11 cellular contexts compared by ENCODE assay signal in the genomic region with DNA sequence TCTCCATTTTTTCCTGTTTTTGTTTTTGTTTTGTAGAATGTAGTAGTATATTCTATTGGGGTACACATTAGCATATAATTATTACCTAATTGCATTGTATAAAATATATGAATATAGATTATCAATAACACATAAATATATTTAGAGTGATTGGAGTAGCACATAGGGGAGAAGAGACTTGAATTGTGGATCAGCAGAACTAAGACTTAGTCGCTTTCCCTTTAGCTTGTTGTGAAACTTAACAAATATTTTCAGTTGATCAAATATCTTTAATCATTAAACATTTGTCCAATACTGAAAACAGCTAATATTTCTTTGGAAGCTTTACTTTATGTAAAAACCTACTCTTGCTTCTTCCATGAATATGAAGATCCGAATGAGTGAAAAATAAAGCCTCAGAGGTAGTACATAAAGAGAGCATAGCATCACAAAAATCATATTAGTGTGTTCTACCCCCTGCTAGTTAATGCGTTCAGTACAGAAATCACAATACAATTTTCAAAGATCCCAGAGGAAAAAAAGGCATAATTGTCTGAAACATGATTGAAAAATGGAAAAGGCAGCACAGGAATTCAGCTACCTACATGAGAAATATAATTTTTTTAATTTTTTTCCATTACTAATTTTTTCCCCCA.
"Had no signal": no experiment of that assay in that cellular context is flagged by ENCODE, and none has a peak within 500 bp of the region (broad histone marks: within the 10 kb centered on the region; RNA-seq: fewer than 3 reads in every experiment).

No MANE protein-coding gene starts in this region.

- H3K27ac ChIP-seq: GM23248 had no signal

- FAIRE-seq: H1, H54 had no signal

- H3K4me1 Mint-ChIP-seq: H9 had no signal

- H3K36me3 ChIP-seq: HAP-1 had no signal

- H3K9ac ChIP-seq: GM23248 had no signal

- H3K4me3 Mint-ChIP-seq: GM23338, H9, HFFc6 had no signal

- H3K4me3 ChIP-seq: GM23248, GM23338, HAP-1 had no signal

- H3K4me2 ChIP-seq: GM23338 had no signal

- ATAC-seq: GM23338, HCT116 had no signal

- H3K9me3 ChIP-seq: HAP-1 had no signal

- H3K27ac Mint-ChIP-seq: H9, HFFc6 had no signal

- DNase-seq: GM23248, GOT3, H7, H9, HCEC 1CT, HFFc6 had no signal

- H3K4me1 ChIP-seq: HAP-1 had no signal

- H2AFZ ChIP-seq: GM23248, GM23338 had no signal
